Comparison of ENCODE assay signal across 1 cellular context in genomic region chr1:46036894-46037596, GRCh38.
A peak's percentile ranks its signal among the peaks of the same experiment; 100 is the strongest.
TF ChIP-seq lines count a peak whose summit lies in the region.

No MANE protein-coding gene starts in this region.

TF ChIP-seq in HepG2, 621 proteins besides CTCF, POLR2A, EP300 and RAD21 (continued from another document):
- TF ChIP-seq, protein P1, sequence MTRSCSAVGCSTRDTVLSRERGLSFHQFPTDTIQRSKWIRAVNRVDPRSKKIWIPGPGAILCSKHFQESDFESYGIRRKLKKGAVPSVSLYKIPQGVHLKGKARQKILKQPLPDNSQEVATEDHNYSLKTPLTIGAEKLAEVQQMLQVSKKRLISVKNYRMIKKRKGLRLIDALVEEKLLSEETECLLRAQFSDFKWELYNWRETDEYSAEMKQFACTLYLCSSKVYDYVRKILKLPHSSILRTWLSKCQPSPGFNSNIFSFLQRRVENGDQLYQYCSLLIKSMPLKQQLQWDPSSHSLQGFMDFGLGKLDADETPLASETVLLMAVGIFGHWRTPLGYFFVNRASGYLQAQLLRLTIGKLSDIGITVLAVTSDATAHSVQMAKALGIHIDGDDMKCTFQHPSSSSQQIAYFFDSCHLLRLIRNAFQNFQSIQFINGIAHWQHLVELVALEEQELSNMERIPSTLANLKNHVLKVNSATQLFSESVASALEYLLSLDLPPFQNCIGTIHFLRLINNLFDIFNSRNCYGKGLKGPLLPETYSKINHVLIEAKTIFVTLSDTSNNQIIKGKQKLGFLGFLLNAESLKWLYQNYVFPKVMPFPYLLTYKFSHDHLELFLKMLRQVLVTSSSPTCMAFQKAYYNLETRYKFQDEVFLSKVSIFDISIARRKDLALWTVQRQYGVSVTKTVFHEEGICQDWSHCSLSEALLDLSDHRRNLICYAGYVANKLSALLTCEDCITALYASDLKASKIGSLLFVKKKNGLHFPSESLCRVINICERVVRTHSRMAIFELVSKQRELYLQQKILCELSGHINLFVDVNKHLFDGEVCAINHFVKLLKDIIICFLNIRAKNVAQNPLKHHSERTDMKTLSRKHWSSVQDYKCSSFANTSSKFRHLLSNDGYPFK (CRISPR knock-in tag; IDR thresholded peaks at IDR 0.05; ENCODE audit: borderline replicate concordance): peak; percentile 37; the same call in 1 of the 2 replicates
- no peak for TF ChIP-seq SOX6 (IDR thresholded peaks at IDR 0.05)
- no peak for TF ChIP-seq SOX6 (CRISPR knock-in tag; IDR thresholded peaks at IDR 0.05)
- no peak; the same call in 1 of the 2 replicates for TF ChIP-seq MAX (IDR thresholded peaks at IDR 0.05)
- 0 out of 2 replicates have a peak, but pooled peaks have one; percentile 23 for TF ChIP-seq HES4 (CRISPR knock-in tag; IDR thresholded peaks at IDR 0.05; ENCODE audit: borderline replicate concordance)
- TF ChIP-seq ZBTB7A (CRISPR knock-in tag; IDR thresholded peaks at IDR 0.05): no peak
- TF ChIP-seq SYNCRIP (IDR thresholded peaks at IDR 0.05; ENCODE audit: insufficient read depth, low read depth, low read length): no peak
- no peak for TF ChIP-seq MYC (CRISPR knock-in tag; IDR thresholded peaks at IDR 0.05; ENCODE audit: borderline replicate concordance)
- TF ChIP-seq, protein P2, sequence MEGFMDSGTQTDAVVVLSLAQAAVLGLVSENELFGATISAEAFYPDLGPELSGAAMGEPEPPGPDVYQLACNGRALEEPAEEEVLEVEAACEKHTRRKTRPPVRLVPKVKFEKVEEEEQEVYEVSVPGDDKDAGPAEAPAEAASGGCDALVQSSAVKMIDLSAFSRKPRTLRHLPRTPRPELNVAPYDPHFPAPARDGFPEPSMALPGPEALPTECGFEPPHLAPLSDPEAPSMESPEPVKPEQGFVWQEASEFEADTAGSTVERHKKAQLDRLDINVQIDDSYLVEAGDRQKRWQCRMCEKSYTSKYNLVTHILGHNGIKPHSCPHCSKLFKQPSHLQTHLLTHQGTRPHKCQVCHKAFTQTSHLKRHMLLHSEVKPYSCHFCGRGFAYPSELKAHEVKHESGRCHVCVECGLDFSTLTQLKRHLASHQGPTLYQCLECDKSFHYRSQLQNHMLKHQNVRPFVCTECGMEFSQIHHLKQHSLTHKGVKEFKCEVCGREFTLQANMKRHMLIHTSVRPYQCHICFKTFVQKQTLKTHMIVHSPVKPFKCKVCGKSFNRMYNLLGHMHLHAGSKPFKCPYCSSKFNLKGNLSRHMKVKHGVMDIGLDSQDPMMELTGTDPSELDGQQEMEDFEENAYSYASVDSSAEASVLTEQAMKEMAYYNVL (CRISPR knock-in tag; IDR thresholded peaks at IDR 0.05; ENCODE audit: borderline replicate concordance): 0 out of 2 replicates have a peak, but pooled peaks have one; percentile 16
- TF ChIP-seq ASH2L (IDR thresholded peaks at IDR 0.05; ENCODE audit: insufficient read length, low read depth, low read length): no peak
- no peak for TF ChIP-seq POLR2AphosphoS5 (IDR thresholded peaks at IDR 0.05; ENCODE audit: low read depth, low read length)
- TF ChIP-seq SIN3A (IDR thresholded peaks at IDR 0.05; ENCODE audit: borderline replicate concordance, low read depth, low read length): no peak
- TF ChIP-seq, protein P3, sequence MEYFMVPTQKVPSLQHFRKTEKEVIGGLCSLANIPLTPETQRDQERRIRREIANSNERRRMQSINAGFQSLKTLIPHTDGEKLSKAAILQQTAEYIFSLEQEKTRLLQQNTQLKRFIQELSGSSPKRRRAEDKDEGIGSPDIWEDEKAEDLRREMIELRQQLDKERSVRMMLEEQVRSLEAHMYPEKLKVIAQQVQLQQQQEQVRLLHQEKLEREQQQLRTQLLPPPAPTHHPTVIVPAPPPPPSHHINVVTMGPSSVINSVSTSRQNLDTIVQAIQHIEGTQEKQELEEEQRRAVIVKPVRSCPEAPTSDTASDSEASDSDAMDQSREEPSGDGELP (IDR thresholded peaks at IDR 0.05; ENCODE audit: borderline replicate concordance, low read depth): no peak
- no peak for TF ChIP-seq CAMTA2 (CRISPR knock-in tag; IDR thresholded peaks at IDR 0.05; ENCODE audit: borderline replicate concordance)
- TF ChIP-seq ZNF20 (CRISPR knock-in tag; IDR thresholded peaks at IDR 0.05): no peak
- TF ChIP-seq, protein P4, sequence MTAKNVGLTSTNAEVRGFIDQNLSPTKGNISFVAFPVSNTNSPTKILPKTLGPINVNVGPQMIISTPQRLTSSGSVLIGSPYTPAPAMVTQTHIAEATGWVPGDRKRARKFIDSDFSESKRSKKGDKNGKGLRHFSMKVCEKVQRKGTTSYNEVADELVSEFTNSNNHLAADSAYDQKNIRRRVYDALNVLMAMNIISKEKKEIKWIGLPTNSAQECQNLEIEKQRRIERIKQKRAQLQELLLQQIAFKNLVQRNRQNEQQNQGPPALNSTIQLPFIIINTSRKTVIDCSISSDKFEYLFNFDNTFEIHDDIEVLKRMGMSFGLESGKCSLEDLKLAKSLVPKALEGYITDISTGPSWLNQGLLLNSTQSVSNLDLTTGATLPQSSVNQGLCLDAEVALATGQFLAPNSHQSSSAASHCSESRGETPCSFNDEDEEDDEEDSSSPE (CRISPR knock-in tag; IDR thresholded peaks at IDR 0.05): no peak
- TF ChIP-seq ZNF570 (CRISPR knock-in tag; IDR thresholded peaks at IDR 0.05; ENCODE audit: borderline replicate concordance): no peak
- no peak for TF ChIP-seq HNF1A (IDR thresholded peaks at IDR 0.05; ENCODE audit: low read depth)
- no peak for TF ChIP-seq HNF1A (CRISPR knock-in tag; IDR thresholded peaks at IDR 0.05; ENCODE audit: borderline replicate concordance)
- TF ChIP-seq MAFK (conservative IDR thresholded peaks at IDR 0.05 in 1 of 2, IDR thresholded peaks at IDR 0.05 in 1 of 2; ENCODE audit: low read length in 2 of 2): no peak
- TF ChIP-seq ZNF713 (CRISPR knock-in tag; IDR thresholded peaks at IDR 0.05): no peak
- TF ChIP-seq GPBP1L1 (CRISPR knock-in tag; IDR thresholded peaks at IDR 0.05): no peak
- TF ChIP-seq CCAR2 (optimal IDR thresholded peaks at IDR 0.05; ENCODE audit: low read depth, low read length): no peak
- no peak for TF ChIP-seq ZMYM3 (CRISPR knock-in tag; IDR thresholded peaks at IDR 0.05)
